ENCODE assay signal across 8 cellular contexts in the genomic region with DNA sequence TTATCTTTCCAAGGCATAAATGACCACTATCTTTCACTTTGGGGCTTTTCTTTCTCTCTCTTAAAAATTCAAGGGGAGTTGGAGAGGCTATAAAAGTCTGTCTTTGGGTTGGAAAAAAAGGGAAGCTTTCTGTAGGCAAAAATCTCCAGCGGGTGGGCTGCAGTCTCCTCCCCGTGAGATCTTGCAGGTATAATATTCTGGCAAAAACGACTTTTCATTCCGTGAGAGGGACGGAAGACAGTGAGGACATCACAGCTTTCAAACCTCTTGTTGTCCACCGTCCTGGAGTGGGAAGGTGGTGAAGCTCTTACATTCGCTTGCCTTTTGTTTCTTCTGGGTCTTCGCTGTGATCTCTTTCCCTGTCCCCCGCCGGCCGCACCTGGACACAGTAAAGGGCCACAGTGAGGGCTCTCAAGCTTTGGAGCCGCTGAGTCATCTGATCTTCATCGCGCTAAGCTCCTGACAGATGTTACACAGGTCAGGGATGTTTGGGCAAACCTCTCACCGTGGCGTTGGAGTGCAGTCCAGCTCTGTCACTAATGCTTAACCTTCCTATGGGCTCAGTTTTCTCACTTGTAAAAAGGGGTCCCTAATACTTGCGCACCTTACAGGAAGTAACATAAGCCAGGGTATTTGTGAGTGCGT.
DNase-seq lines count a peak whose midpoint lies in the region; ATAC-seq, FAIRE-seq and TF ChIP-seq lines count a peak whose summit lies in the region.

No MANE protein-coding gene starts in this region.

- TF ChIP-seq CTCF in GM12878 (IDR thresholded peaks at IDR 0.05 in 2 of 3, conservative IDR thresholded peaks at IDR 0.05 in 1 of 3; ENCODE audit: control insufficient read depth in 2 of 3, extremely low read depth in 1 of 3, insufficient read depth in 1 of 3, low read depth in 3 of 3, low read length in 3 of 3) (no peak), liver (IDR thresholded peaks at IDR 0.05; ENCODE audit: low read depth, low read length, missing input control) (no peak), upper lobe of right lung (IDR thresholded peaks at IDR 0.05) (no peak)

- H3K4me2 ChIP-seq in GM12878 (ENCODE audit: control insufficient read depth, insufficient read depth), result peak overlapping the region; percentile 91

- no peak overlapping the region for H3K27ac ChIP-seq in GM12878 (ENCODE audit: control insufficient read depth, insufficient read depth)
- no peak overlapping the region for H3K27ac ChIP-seq in liver (ENCODE audit: low read depth in 1 of 2, low read length in 2 of 2)
- H3K27ac ChIP-seq in upper lobe of right lung, result peak overlapping the region; percentile 75

- no peaks in the 10 kb centered on the region for H3K27me3 ChIP-seq in GM12878 (replicated peaks in 1 of 2; ENCODE audit: control insufficient read depth in 2 of 2, insufficient read depth in 2 of 2, low read length in 1 of 2)
- H3K27me3 ChIP-seq in liver (ENCODE audit: control insufficient read depth in 4 of 4, insufficient read depth in 4 of 4, low read length in 3 of 4), result no peaks in the 10 kb centered on the region
- H3K27me3 ChIP-seq in upper lobe of right lung, result no peaks in the 10 kb centered on the region

- no peaks in the 10 kb centered on the region for H4K20me1 ChIP-seq in GM12878 (ENCODE audit: control insufficient read depth, insufficient read depth)

- CTCF ChIA-PET in GM12878 (lab: Yijun Ruan, JAX), result interaction anchor here (0.7 kb wide), 1 partner anchor 588 kb away, joined by 3 read pairs; no protein-coding TSS in a partner anchor

- FAIRE-seq in GM12878 (lab: Jason Lieb, UNC), result peak; percentile 54

- TF ChIP-seq POLR2A in GM12878 (IDR thresholded peaks at IDR 0.05; ENCODE audit: low read depth, low read length), result no peak

- in situ Hi-C loops in GM12878 (cut with MboI), result no loop called here

- peak overlapping the region; percentile 77 for H3K4me3 Mint-ChIP-seq in activated naive CD4-positive, alpha-beta T cell treated with anti-CD3 and anti-CD28 coated beads, Interleukin-2, amount 50 U/mL, for 24 hours

- DNase-seq in activated naive CD4-positive, alpha-beta T cell treated with anti-CD3 and anti-CD28 coated beads, Interleukin-2, amount 50 U/mL, for 16 hours, result no peak
- DNase-seq in GM12878 (ENCODE audit: low read depth, low spot score), result no peak
- DNase-seq in upper lobe of right lung, result no peak
- no peak for DNase-seq in stimulated activated naive CD4-positive, alpha-beta T cell treated with Interleukin-2 at 50 U/mL for 16 hours (lab: John Stamatoyannopoulos, UW)
- no peak for DNase-seq in NOMO-1 (lab: John Stamatoyannopoulos, UW; ENCODE audit: unreplicated experiment in 2 of 2)
- no peak for DNase-seq in stimulated activated CD4-positive, alpha-beta T cell treated with anti-CD3 and anti-CD28 coated beads, Interleukin-12 subunit alpha, Interleukin-12 subunit beta, amount 100 ng/mL, for 4 hours

- SMC1A ChIA-PET in GM12878 (lab: Charles Lee; ENCODE audit: uncharacterized antibody, unreplicated experiment), result no interaction called here

- H3K4me1 ChIP-seq in GM12878 (ENCODE audit: control insufficient read depth, insufficient read depth, low read length) (no peaks in the 10 kb centered on the region; the same call in 1 of the 2 replicates), liver (ENCODE audit: control insufficient read depth in 4 of 4, insufficient read depth in 4 of 4, low read length in 3 of 4) (peaks cover 0 to 12% (median 6%) of the 10 kb centered on the region in 4 donors), upper lobe of right lung (peaks cover 5% of the 10 kb centered on the region)

- peak overlapping the region; percentile 71 for H2AFZ ChIP-seq in GM12878 (ENCODE audit: control insufficient read depth, low read depth, low read length)

- H3K79me2 ChIP-seq in GM12878 (ENCODE audit: control insufficient read depth, insufficient read depth, low read length), result no peaks in the 10 kb centered on the region

- no peaks in the 10 kb centered on the region for H3K27me3 Mint-ChIP-seq in activated naive CD4-positive, alpha-beta T cell treated with anti-CD3 and anti-CD28 coated beads, Interleukin-2, amount 50 U/mL, for 24 hours

- H3K36me3 ChIP-seq in GM12878 (ENCODE audit: control insufficient read depth in 2 of 2, insufficient read depth in 2 of 2, low read length in 1 of 2) (no peaks in the 10 kb centered on the region), liver (ENCODE audit: control insufficient read depth in 4 of 4, insufficient read depth in 3 of 4, low read depth in 1 of 4, low read length in 3 of 4) (no peaks in the 10 kb centered on the region), upper lobe of right lung (no peaks in the 10 kb centered on the region)

- 86% methylated on average over 18 of the region's 18 CpGs for WGBS in GM12878 (ENCODE audit: insufficient coverage, insufficient replicate concordance, low lambda C conversion rate, missing lambda C conversion rate)
- WGBS in liver, result 62% methylated on average over 18 of the region's 18 CpGs

- peak overlapping the region; percentile 65 for H3K9ac ChIP-seq in GM12878 (ENCODE audit: control insufficient read depth, insufficient read depth, low read length)
- H3K9ac ChIP-seq in liver (ENCODE audit: low read depth in 1 of 2, low read length in 2 of 2), result no peak overlapping the region

- H3K4me3 ChIP-seq in GM12878 (peak overlapping the region; percentile 66; the same call in 1 of the 2 replicates), liver (ENCODE audit: low read depth in 1 of 3, low read length in 3 of 3) (peak overlapping the region; percentile 45 to 62 (median 60)), upper lobe of right lung (peak overlapping the region; percentile 55)

- POLR2A ChIA-PET in GM12878 (lab: Charles Lee), result no interaction called here

- peaks cover 15% of the 10 kb centered on the region for H3K4me1 Mint-ChIP-seq in activated naive CD4-positive, alpha-beta T cell treated with anti-CD3 and anti-CD28 coated beads, Interleukin-2, amount 50 U/mL, for 24 hours

- no peak; the same call in 2 of the 3 replicates for ATAC-seq in GM12878
- peak; percentile 47 for ATAC-seq in upper lobe of right lung

- H3K36me3 Mint-ChIP-seq in activated naive CD4-positive, alpha-beta T cell treated with anti-CD3 and anti-CD28 coated beads, Interleukin-2, amount 50 U/mL, for 24 hours, result peaks cover 9% of the 10 kb centered on the region

- TF ChIP-seq EP300 in GM12878 (IDR thresholded peaks at IDR 0.05; ENCODE audit: borderline replicate concordance in 1 of 2, control insufficient read depth in 1 of 2, low read depth in 2 of 2, low read length in 2 of 2), result no peak

- TF ChIP-seq RAD21 in GM12878 (IDR thresholded peaks at IDR 0.05; ENCODE audit: insufficient read depth, low read depth, low read length) (no peak), liver (IDR thresholded peaks at IDR 0.05) (no peak)

- no peaks in the 10 kb centered on the region for H3K9me3 Mint-ChIP-seq in activated naive CD4-positive, alpha-beta T cell treated with anti-CD3 and anti-CD28 coated beads, Interleukin-2, amount 50 U/mL, for 24 hours

- H3K9me3 ChIP-seq in GM12878 (replicated peaks; ENCODE audit: control insufficient read depth, insufficient read depth, low read length) (no peaks in the 10 kb centered on the region), liver (ENCODE audit: control insufficient read depth in 4 of 4, low read length in 3 of 4) (no peaks in the 10 kb centered on the region), upper lobe of right lung (no peaks in the 10 kb centered on the region)

- intact Hi-C loops in GM12878 (cut with micrococcal nuclease; ENCODE audit: unreplicated experiment), result no loop called here
- intact Hi-C loops in upper lobe of right lung (cut with DNase I), result no loop called here

- RAD21 ChIA-PET in GM12878 (lab: Charles Lee; ENCODE audit: unreplicated experiment), result interaction anchor here (0.7 kb wide), 1 partner anchor 12 kb away, joined by 3 read pairs; no protein-coding TSS in a partner anchor

- peak overlapping the region; percentile 56 for H3K27ac Mint-ChIP-seq in activated naive CD4-positive, alpha-beta T cell treated with anti-CD3 and anti-CD28 coated beads, Interleukin-2, amount 50 U/mL, for 24 hours

- BruUV-seq in GM12878 (replicated peaks; lab: Mats Ljungman, UMichigan), result no TSS peak

TF ChIP-seq in GM12878, 131 proteins besides CTCF, POLR2A, EP300 and RAD21 (continues in another document):
- no peak for TF ChIP-seq ATF7 (IDR thresholded peaks at IDR 0.05; ENCODE audit: low read depth)

TF ChIP-seq in liver, 16 proteins besides CTCF, POLR2A, EP300 and RAD21 (continues in another document):
- TF ChIP-seq FOXA2 (IDR thresholded peaks at IDR 0.05) (no peak), RXRA (IDR thresholded peaks at IDR 0.05) (no peak), EGR1 (IDR thresholded peaks at IDR 0.05; ENCODE audit: low read depth in 2 of 2) (no peak), YY1 (IDR thresholded peaks at IDR 0.05) (no peak), HNF4A (conservative IDR thresholded peaks at IDR 0.05) (no peak), SP1 (IDR thresholded peaks at IDR 0.05) (no peak), HNF4G (IDR thresholded peaks at IDR 0.05) (no peak)
- TF ChIP-seq, protein P1, sequence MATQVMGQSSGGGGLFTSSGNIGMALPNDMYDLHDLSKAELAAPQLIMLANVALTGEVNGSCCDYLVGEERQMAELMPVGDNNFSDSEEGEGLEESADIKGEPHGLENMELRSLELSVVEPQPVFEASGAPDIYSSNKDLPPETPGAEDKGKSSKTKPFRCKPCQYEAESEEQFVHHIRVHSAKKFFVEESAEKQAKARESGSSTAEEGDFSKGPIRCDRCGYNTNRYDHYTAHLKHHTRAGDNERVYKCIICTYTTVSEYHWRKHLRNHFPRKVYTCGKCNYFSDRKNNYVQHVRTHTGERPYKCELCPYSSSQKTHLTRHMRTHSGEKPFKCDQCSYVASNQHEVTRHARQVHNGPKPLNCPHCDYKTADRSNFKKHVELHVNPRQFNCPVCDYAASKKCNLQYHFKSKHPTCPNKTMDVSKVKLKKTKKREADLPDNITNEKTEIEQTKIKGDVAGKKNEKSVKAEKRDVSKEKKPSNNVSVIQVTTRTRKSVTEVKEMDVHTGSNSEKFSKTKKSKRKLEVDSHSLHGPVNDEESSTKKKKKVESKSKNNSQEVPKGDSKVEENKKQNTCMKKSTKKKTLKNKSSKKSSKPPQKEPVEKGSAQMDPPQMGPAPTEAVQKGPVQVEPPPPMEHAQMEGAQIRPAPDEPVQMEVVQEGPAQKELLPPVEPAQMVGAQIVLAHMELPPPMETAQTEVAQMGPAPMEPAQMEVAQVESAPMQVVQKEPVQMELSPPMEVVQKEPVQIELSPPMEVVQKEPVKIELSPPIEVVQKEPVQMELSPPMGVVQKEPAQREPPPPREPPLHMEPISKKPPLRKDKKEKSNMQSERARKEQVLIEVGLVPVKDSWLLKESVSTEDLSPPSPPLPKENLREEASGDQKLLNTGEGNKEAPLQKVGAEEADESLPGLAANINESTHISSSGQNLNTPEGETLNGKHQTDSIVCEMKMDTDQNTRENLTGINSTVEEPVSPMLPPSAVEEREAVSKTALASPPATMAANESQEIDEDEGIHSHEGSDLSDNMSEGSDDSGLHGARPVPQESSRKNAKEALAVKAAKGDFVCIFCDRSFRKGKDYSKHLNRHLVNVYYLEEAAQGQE (IDR thresholded peaks at IDR 0.05), result no peak
- TF ChIP-seq, protein P2, sequence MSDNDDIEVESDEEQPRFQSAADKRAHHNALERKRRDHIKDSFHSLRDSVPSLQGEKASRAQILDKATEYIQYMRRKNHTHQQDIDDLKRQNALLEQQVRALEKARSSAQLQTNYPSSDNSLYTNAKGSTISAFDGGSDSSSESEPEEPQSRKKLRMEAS (IDR thresholded peaks at IDR 0.05), result no peak
